Comparison of ENCODE assay signal across 13 cellular contexts in genomic region chr2:53403836-53404413, GRCh38.
DNase-seq lines count a peak whose midpoint lies in the region; ATAC-seq and TF ChIP-seq lines count a peak whose summit lies in the region.
"Had no signal": no experiment of that assay in that cellular context is flagged by ENCODE, and none has a peak within 500 bp of the region (broad histone marks: within the 10 kb centered on the region; RNA-seq: fewer than 3 reads in every experiment).

No MANE protein-coding gene starts in this region.

- peak; percentile 79 to 90 for ATAC-seq in activated T-cell treated with anti-CD3 and anti-CD28 coated beads, Interleukin-2, amount 50 U/mL, for 72 hours (replicated peaks in 1 of 2)
- ATAC-seq in HG03432 (IDR thresholded peaks at IDR 0.05; ENCODE audit: unreplicated experiment) = peak; percentile 91
- ATAC-seq: WTC11 had no signal

- H3K4me3 ChIP-seq in smooth muscle cell (no peak overlapping the region), suprapubic skin (no peak overlapping the region)

- no peaks in the 10 kb centered on the region for H3K36me3 Mint-ChIP-seq in activated T-cell treated with anti-CD3 and anti-CD28 coated beads, Interleukin-2, amount 50 U/mL, for 72 hours (ENCODE audit: insufficient read depth in 2 of 2)
- no peaks in the 10 kb centered on the region for H3K36me3 Mint-ChIP-seq in type B pancreatic cell
- H3K36me3 Mint-ChIP-seq: WTC11 had no signal

- H3K4me2 ChIP-seq in smooth muscle cell = no peak overlapping the region

- H3K79me2 ChIP-seq in smooth muscle cell (ENCODE audit: low read depth) = no peaks in the 10 kb centered on the region

- H3K36me3 ChIP-seq in smooth muscle cell (ENCODE audit: low read depth) = no peaks in the 10 kb centered on the region
- H3K36me3 ChIP-seq in suprapubic skin = no peaks in the 10 kb centered on the region

- no peak for DNase-seq in activated T-cell treated with anti-CD3 and anti-CD28 coated beads, Interleukin-2, amount 50 U/mL, for 72 hours
- DNase-seq in activated T-cell treated with anti-CD3 and anti-CD28 coated beads, Interleukin-2, amount 50 U/mL, for 1 hour = no peak
- peak; percentile 38 for DNase-seq in astrocyte of the hippocampus (ENCODE audit: low read depth, low spot score)
- no peak for DNase-seq in smooth muscle cell (lab: John Stamatoyannopoulos, UW; ENCODE audit: unreplicated experiment)
- no peak for DNase-seq in type B pancreatic cell (ENCODE audit: extremely low spot score, unreplicated experiment)
- DNase-seq in suprapubic skin (ENCODE audit: low spot score in 2 of 2) = no peak
- DNase-seq in MV-4-11 (lab: John Stamatoyannopoulos, UW) = no peak
- DNase-seq: hippocampal formation; occipital lobe; stimulated activated CD8-positive, alpha-beta memory T cell treated with anti-CD3 and anti-CD28 coated beads, Interleukin-4, amount 100 ng/mL, for 48 hours had no signal

- no peak overlapping the region for H3K27ac Mint-ChIP-seq in activated T-cell treated with anti-CD3 and anti-CD28 coated beads, Interleukin-2, amount 50 U/mL, for 72 hours
- H3K27ac Mint-ChIP-seq in type B pancreatic cell = no peak overlapping the region
- H3K27ac Mint-ChIP-seq: WTC11 had no signal

- no peaks in the 10 kb centered on the region for H4K20me1 ChIP-seq in smooth muscle cell (ENCODE audit: low read depth)

- H2AFZ ChIP-seq in smooth muscle cell (ENCODE audit: low read depth) = no peak overlapping the region

- H3F3A ChIP-seq in smooth muscle cell (ENCODE audit: low read depth) = no peaks in the 10 kb centered on the region

- WGBS in smooth muscle cell (ENCODE audit: low lambda C conversion rate) = 52% methylated on average over 3 of the region's 3 CpGs
- 62% methylated on average over 3 of the region's 3 CpGs for WGBS in suprapubic skin

- TF ChIP-seq POLR2A in suprapubic skin (IDR thresholded peaks at IDR 0.05) = no peak

- H3K9me3 ChIP-seq in smooth muscle cell (replicated peaks; ENCODE audit: low read depth) = no peaks in the 10 kb centered on the region
- no peaks in the 10 kb centered on the region for H3K9me3 ChIP-seq in suprapubic skin

- H3K4me1 ChIP-seq in smooth muscle cell (ENCODE audit: low read depth) (no peaks in the 10 kb centered on the region), suprapubic skin (no peaks in the 10 kb centered on the region)

- TF ChIP-seq CTCF in smooth muscle cell (IDR thresholded peaks at IDR 0.05; ENCODE audit: borderline replicate concordance, insufficient read depth, poor library complexity, severe bottlenecking) (no peak), type B pancreatic cell (conservative IDR thresholded peaks at IDR 0.05) (no peak), suprapubic skin (IDR thresholded peaks at IDR 0.05) (no peak)

- peaks cover 1 to 3% of the 10 kb centered on the region in 2 donors for H3K9me3 Mint-ChIP-seq in activated T-cell treated with anti-CD3 and anti-CD28 coated beads, Interleukin-2, amount 50 U/mL, for 72 hours
- H3K9me3 Mint-ChIP-seq in type B pancreatic cell = no peaks in the 10 kb centered on the region

- H3K27me3 ChIP-seq in smooth muscle cell (ENCODE audit: low read depth) (no peaks in the 10 kb centered on the region), suprapubic skin (no peaks in the 10 kb centered on the region)

- peak overlapping the region in 1 of 2 donors; percentile 11 for H3K4me3 Mint-ChIP-seq in activated T-cell treated with anti-CD3 and anti-CD28 coated beads, Interleukin-2, amount 50 U/mL, for 72 hours
- H3K4me3 Mint-ChIP-seq in type B pancreatic cell = no peak overlapping the region
- H3K4me3 Mint-ChIP-seq: WTC11 had no signal

- H3K27ac ChIP-seq in smooth muscle cell (ENCODE audit: low read depth) (peak overlapping the region; percentile 73), suprapubic skin (no peak overlapping the region)
- H3K27ac ChIP-seq: HL-60 had no signal

- no peaks in the 10 kb centered on the region for H3K27me3 Mint-ChIP-seq in activated T-cell treated with anti-CD3 and anti-CD28 coated beads, Interleukin-2, amount 50 U/mL, for 72 hours (ENCODE audit: low read depth)
- H3K27me3 Mint-ChIP-seq in type B pancreatic cell = peaks cover 6% of the 10 kb centered on the region

- no peak for TF ChIP-seq EP300 in suprapubic skin (IDR thresholded peaks at IDR 0.05)

- no peak overlapping the region for H3K9ac ChIP-seq in smooth muscle cell (ENCODE audit: low read depth)

- no peaks in the 10 kb centered on the region for H3K4me1 Mint-ChIP-seq in activated T-cell treated with anti-CD3 and anti-CD28 coated beads, Interleukin-2, amount 50 U/mL, for 72 hours (ENCODE audit: low read depth)
- no peaks in the 10 kb centered on the region for H3K4me1 Mint-ChIP-seq in type B pancreatic cell (ENCODE audit: unreplicated experiment)
- H3K4me1 Mint-ChIP-seq: WTC11 had no signal
